Comparison of ENCODE assay signal across 12 cellular contexts in the genomic region with DNA sequence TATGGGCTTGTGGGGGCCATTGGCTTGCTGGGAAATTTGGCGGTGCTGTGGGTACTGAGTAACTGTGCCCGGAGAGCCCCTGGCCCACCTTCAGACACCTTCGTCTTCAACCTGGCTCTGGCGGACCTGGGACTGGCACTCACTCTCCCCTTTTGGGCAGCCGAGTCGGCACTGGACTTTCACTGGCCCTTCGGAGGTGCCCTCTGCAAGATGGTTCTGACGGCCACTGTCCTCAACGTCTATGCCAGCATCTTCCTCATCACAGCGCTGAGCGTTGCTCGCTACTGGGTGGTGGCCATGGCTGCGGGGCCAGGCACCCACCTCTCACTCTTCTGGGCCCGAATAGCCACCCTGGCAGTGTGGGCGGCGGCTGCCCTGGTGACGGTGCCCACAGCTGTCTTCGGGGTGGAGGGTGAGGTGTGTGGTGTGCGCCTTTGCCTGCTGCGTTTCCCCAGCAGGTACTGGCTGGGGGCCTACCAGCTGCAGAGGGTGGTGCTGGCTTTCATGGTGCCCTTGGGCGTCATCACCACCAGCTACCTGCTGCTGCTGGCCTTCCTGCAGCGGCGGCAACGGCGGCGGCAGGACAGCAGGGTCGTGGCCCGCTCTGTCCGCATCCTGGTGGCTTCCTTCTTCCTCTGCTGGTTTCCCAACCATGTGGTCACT. TPM values are rescaled to one million over a fixed set of nuclear protein-coding genes. Genes with fewer than 3 reads are reported as not detected.
DNase-seq lines count a peak whose midpoint lies in the region; ATAC-seq and TF ChIP-seq lines count a peak whose summit lies in the region.
"Had no signal": no experiment of that assay in that cellular context is flagged by ENCODE, and none has a peak within 500 bp of the region (broad histone marks: within the 10 kb centered on the region; RNA-seq: fewer than 3 reads in every experiment).

No MANE protein-coding gene starts in this region.

- no peak for TF ChIP-seq POLR2A in upper lobe of left lung (IDR thresholded peaks at IDR 0.05)

- H3K4me1 ChIP-seq in left ventricle myocardium inferior (peaks cover 63% of the 10 kb centered on the region), left lung (peaks cover 22 to 89% of the 10 kb centered on the region in 2 donors), upper lobe of left lung (peaks cover 74 to 81% (median 75%) of the 10 kb centered on the region in 4 donors)

- no peaks in the 10 kb centered on the region for H3K9me3 Mint-ChIP-seq in activated T-helper 17 cell treated with anti-CD3 and anti-CD28 coated beads, Interleukin-2, amount 50 U/mL, for 72 hours

- WGBS in upper lobe of left lung, 2 donors = 78 to 88% methylated on average over 8 to 24 of the region's 29 CpGs

- peaks cover 41% of the 10 kb centered on the region for H3K4me1 Mint-ChIP-seq in activated T-helper 17 cell treated with anti-CD3 and anti-CD28 coated beads, Interleukin-2, amount 50 U/mL, for 72 hours

- no peaks in the 10 kb centered on the region for H3K9me3 ChIP-seq in left ventricle myocardium inferior (replicated peaks)
- H3K9me3 ChIP-seq in left lung = no peaks in the 10 kb centered on the region
- no peaks in the 10 kb centered on the region for H3K9me3 ChIP-seq in upper lobe of left lung

- H3K27ac Mint-ChIP-seq in activated T-helper 17 cell treated with anti-CD3 and anti-CD28 coated beads, Interleukin-2, amount 50 U/mL, for 72 hours = peak overlapping the region; percentile 83

- DNase-seq in left ventricle myocardium inferior (no peak), left ventricle myocardium superior (no peak), left lung (no peak), upper lobe of left lung (peak in 1 of 2 donors; percentile 73), ureter (ENCODE audit: low spot score) (no peak), C1 segment of cervical spinal cord (lab: John Stamatoyannopoulos, UW) (no peak)
- DNase-seq: DMS 273 treated with DMSO at 0.1 percent for 48 hours; stimulated activated CD4-positive, alpha-beta T cell treated with anti-CD3 and anti-CD28 coated beads, Interleukin-4, amount 100 ng/mL, for 1 hour had no signal

- H3K27me3 ChIP-seq in left ventricle myocardium inferior (ENCODE audit: low read depth) (no peaks in the 10 kb centered on the region), left lung (no peaks in the 10 kb centered on the region), upper lobe of left lung (no peaks in the 10 kb centered on the region)

- peak overlapping the region; percentile 92 for H3K27ac ChIP-seq in left ventricle myocardium inferior (replicated peaks)
- H3K27ac ChIP-seq in left lung = peak overlapping the region; percentile 79 to 80
- H3K27ac ChIP-seq in upper lobe of left lung = peak overlapping the region; percentile 78 to 89 (median 84)

- TF ChIP-seq EP300 in upper lobe of left lung (IDR thresholded peaks at IDR 0.05) = no peak

- H3K36me3 ChIP-seq in left ventricle myocardium inferior (peaks cover 8% of the 10 kb centered on the region), left lung (peaks cover 0 to 17% of the 10 kb centered on the region in 2 donors), upper lobe of left lung (peaks cover 1 to 14% (median 6%) of the 10 kb centered on the region in 4 donors)

- ATAC-seq in left ventricle myocardium superior (no peak), left lung (no peak), upper lobe of left lung (ENCODE audit: low FRiP score in 2 of 2) (peak in 1 of 2 donors; percentile 7), GM21447 (IDR thresholded peaks at IDR 0.05; ENCODE audit: unreplicated experiment) (no peak)
- ATAC-seq in activated T-helper 17 cell treated with anti-CD3 and anti-CD28 coated beads, Interleukin-2, amount 50 U/mL, for 72 hours (replicated peaks) = no peak

- H3K4me3 ChIP-seq in left ventricle myocardium inferior (peak overlapping the region; percentile 26), left lung (no peak overlapping the region), upper lobe of left lung (no peak overlapping the region)

- TF ChIP-seq CTCF in left ventricle myocardium inferior (IDR thresholded peaks at IDR 0.05; ENCODE audit: borderline replicate concordance) (no peak), left lung (IDR thresholded peaks at IDR 0.05) (no peak), upper lobe of left lung (IDR thresholded peaks at IDR 0.05) (no peak)

- no peaks in the 10 kb centered on the region for H3K27me3 Mint-ChIP-seq in activated T-helper 17 cell treated with anti-CD3 and anti-CD28 coated beads, Interleukin-2, amount 50 U/mL, for 72 hours

- intact Hi-C loops in left ventricle myocardium inferior (cut with micrococcal nuclease) (loop anchor here (2.0 kb wide), 1 partner anchor 47 kb away; no protein-coding TSS in a partner anchor), left ventricle myocardium superior (cut with micrococcal nuclease) (loop anchor here (5.0 kb wide), 1 partner anchor 40 kb away; no protein-coding TSS in a partner anchor), left lung (cut with DNase I) (no loop called here)

- H3K36me3 Mint-ChIP-seq in activated T-helper 17 cell treated with anti-CD3 and anti-CD28 coated beads, Interleukin-2, amount 50 U/mL, for 72 hours (ENCODE audit: low read depth) = peaks cover 18% of the 10 kb centered on the region

- peak overlapping the region; percentile 27 for H3K4me3 Mint-ChIP-seq in activated T-helper 17 cell treated with anti-CD3 and anti-CD28 coated beads, Interleukin-2, amount 50 U/mL, for 72 hours

RNA-seq across cellular contexts. Expression of gene RXFP4, which starts 0.5 kb away (rescaled TPM):
- total RNA-seq in left ventricle myocardium inferior = not detected
- total RNA-seq in left ventricle myocardium superior = not detected
- not detected for total RNA-seq in activated T-helper 17 cell treated with anti-CD3 and anti-CD28 coated beads, Interleukin-2, amount 50 U/mL, for 72 hours
- total RNA-seq in left lung = not detected
- not detected for total RNA-seq in upper lobe of left lung
- total RNA-seq in ureter = not detected
- total RNA-seq: lower leg skin, RPMI7951 had no signal

RNA-seq across cellular contexts. Expression of gene KHDC4, which starts 7.8 kb away (rescaled TPM):
- 21.2 TPM for total RNA-seq in left ventricle myocardium inferior
- total RNA-seq in left ventricle myocardium superior = 22.6 TPM
- 100 to 1,000 TPM in 1 of 2 donors, 10 to 100 TPM in 1; 67.5 to 109 TPM for total RNA-seq in activated T-helper 17 cell treated with anti-CD3 and anti-CD28 coated beads, Interleukin-2, amount 50 U/mL, for 72 hours
- total RNA-seq in left lung = 10 to 100 TPM; 38.2 to 39.3 TPM
- total RNA-seq in upper lobe of left lung = 100 to 1,000 TPM in 1 of 6 donors, 10 to 100 TPM in 5; 30.4 to 105 (median 37.6) TPM
- 83.8 TPM for total RNA-seq in ureter

RNA-seq across cellular contexts. Expression of gene RIT1, which starts 30.8 kb away (rescaled TPM):
- total RNA-seq in left ventricle myocardium inferior (19.0 TPM), left ventricle myocardium superior (18.7 TPM), left lung (10 to 100 TPM; 40.8 to 55.3 TPM), upper lobe of left lung (10 to 100 TPM; 26.3 to 67.1 (median 45.1) TPM), ureter (29.8 TPM)
- total RNA-seq in activated T-helper 17 cell treated with anti-CD3 and anti-CD28 coated beads, Interleukin-2, amount 50 U/mL, for 72 hours = 10 to 100 TPM; 28.1 to 79.8 TPM

RNA-seq across cellular contexts. Expression of gene ARHGEF2, which starts 36.4 kb away (rescaled TPM):
- total RNA-seq in left ventricle myocardium inferior = 69.3 TPM
- total RNA-seq in left ventricle myocardium superior = 61.2 TPM
- total RNA-seq in activated T-helper 17 cell treated with anti-CD3 and anti-CD28 coated beads, Interleukin-2, amount 50 U/mL, for 72 hours = 100 to 1,000 TPM; 108 to 205 TPM
- total RNA-seq in left lung = 100 to 1,000 TPM; 158 to 290 TPM
- total RNA-seq in upper lobe of left lung = 100 to 1,000 TPM; 198 to 969 (median 229) TPM
- total RNA-seq in ureter = 104 TPM

Comparison
In these comparisons a context has a peak if more than half of its experiments do, and no peak if none do; other contexts are left out.
1. intact Hi-C loops: an anchor here in left ventricle myocardium inferior (2.0 kb wide) and left ventricle myocardium superior (5.0 kb wide); none called in left lung.